In the genomic region with DNA sequence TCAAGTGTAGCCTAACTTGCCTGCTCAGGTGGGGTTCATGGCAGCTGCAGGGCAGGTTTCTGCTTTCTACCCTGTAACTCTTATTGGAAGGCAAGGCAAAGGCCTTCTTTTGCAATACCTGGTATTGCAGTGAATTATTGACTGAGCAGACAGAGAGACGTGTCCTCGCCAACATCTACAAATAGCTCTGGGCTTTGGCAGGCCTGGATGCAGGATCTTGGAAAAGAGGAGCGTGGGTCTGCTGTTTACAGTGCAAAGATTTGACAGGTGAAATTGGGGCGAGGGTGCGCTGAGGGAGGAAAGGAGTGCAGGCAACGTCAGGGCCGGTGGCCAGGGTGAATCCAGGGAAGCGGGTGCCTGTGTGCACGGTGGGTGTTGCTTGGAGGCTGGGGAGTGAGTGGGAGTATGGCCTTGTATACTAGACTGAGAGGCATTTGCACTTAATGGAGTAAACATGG, we compare ENCODE assay signal across 1 cellular context.
A peak's percentile ranks its signal among the peaks of the same experiment; 100 is the strongest.
TF ChIP-seq lines count a peak whose summit lies in the region.

No MANE protein-coding gene starts in this region.

TF ChIP-seq in HepG2, 621 proteins besides CTCF, POLR2A, EP300 and RAD21 (continued from another document and continues in another):
- TF ChIP-seq, protein P1, sequence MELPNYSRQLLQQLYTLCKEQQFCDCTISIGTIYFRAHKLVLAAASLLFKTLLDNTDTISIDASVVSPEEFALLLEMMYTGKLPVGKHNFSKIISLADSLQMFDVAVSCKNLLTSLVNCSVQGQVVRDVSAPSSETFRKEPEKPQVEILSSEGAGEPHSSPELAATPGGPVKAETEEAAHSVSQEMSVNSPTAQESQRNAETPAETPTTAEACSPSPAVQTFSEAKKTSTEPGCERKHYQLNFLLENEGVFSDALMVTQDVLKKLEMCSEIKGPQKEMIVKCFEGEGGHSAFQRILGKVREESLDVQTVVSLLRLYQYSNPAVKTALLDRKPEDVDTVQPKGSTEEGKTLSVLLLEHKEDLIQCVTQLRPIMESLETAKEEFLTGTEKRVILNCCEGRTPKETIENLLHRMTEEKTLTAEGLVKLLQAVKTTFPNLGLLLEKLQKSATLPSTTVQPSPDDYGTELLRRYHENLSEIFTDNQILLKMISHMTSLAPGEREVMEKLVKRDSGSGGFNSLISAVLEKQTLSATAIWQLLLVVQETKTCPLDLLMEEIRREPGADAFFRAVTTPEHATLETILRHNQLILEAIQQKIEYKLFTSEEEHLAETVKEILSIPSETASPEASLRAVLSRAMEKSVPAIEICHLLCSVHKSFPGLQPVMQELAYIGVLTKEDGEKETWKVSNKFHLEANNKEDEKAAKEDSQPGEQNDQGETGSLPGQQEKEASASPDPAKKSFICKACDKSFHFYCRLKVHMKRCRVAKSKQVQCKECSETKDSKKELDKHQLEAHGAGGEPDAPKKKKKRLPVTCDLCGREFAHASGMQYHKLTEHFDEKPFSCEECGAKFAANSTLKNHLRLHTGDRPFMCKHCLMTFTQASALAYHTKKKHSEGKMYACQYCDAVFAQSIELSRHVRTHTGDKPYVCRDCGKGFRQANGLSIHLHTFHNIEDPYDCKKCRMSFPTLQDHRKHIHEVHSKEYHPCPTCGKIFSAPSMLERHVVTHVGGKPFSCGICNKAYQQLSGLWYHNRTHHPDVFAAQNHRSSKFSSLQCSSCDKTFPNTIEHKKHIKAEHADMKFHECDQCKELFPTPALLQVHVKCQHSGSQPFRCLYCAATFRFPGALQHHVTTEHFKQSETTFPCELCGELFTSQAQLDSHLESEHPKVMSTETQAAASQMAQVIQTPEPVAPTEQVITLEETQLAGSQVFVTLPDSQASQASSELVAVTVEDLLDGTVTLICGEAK (IDR thresholded peaks at IDR 0.05): no peak
- TF ChIP-seq, protein P1 (CRISPR knock-in tag; IDR thresholded peaks at IDR 0.05): peak; percentile 43; the same call in 1 of the 2 replicates
- peak; percentile 90; the same call in 1 of the 2 replicates for TF ChIP-seq MEIS1 (CRISPR knock-in tag; IDR thresholded peaks at IDR 0.05; ENCODE audit: borderline replicate concordance)
- TF ChIP-seq SOX5 (CRISPR knock-in tag; IDR thresholded peaks at IDR 0.05; ENCODE audit: borderline replicate concordance): peak; percentile 86
- TF ChIP-seq, protein P2, sequence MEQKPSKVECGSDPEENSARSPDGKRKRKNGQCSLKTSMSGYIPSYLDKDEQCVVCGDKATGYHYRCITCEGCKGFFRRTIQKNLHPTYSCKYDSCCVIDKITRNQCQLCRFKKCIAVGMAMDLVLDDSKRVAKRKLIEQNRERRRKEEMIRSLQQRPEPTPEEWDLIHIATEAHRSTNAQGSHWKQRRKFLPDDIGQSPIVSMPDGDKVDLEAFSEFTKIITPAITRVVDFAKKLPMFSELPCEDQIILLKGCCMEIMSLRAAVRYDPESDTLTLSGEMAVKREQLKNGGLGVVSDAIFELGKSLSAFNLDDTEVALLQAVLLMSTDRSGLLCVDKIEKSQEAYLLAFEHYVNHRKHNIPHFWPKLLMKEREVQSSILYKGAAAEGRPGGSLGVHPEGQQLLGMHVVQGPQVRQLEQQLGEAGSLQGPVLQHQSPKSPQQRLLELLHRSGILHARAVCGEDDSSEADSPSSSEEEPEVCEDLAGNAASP (CRISPR knock-in tag; IDR thresholded peaks at IDR 0.05; ENCODE audit: borderline replicate concordance): peak; percentile 45; the same call in 1 of the 2 replicates
- no peak for TF ChIP-seq LCORL (IDR thresholded peaks at IDR 0.05)
- TF ChIP-seq LCORL (CRISPR knock-in tag; IDR thresholded peaks at IDR 0.05): peak; percentile 96
- no peak for TF ChIP-seq RFX1 (IDR thresholded peaks at IDR 0.05)
- TF ChIP-seq ZBTB38 (CRISPR knock-in tag; IDR thresholded peaks at IDR 0.05): peak; percentile 82
- TF ChIP-seq FOXK1 (CRISPR knock-in tag; IDR thresholded peaks at IDR 0.05; ENCODE audit: borderline replicate concordance, low read depth): peak; percentile 36; the same call in 1 of the 2 replicates
- 0 out of 2 replicates have a peak, but pooled peaks have one; percentile 33 for TF ChIP-seq TSC22D2 (CRISPR knock-in tag; IDR thresholded peaks at IDR 0.05; ENCODE audit: borderline replicate concordance)
- 0 out of 2 replicates have a peak, but pooled peaks have one; percentile 48 for TF ChIP-seq RFXAP (CRISPR knock-in tag; IDR thresholded peaks at IDR 0.05; ENCODE audit: borderline replicate concordance)
- TF ChIP-seq PLRG1 (conservative IDR thresholded peaks at IDR 0.05): no peak
- TF ChIP-seq NFRKB (IDR thresholded peaks at IDR 0.05): no peak
- peak; percentile 89 for TF ChIP-seq TEAD3 (CRISPR knock-in tag; optimal IDR thresholded peaks at IDR 0.05; ENCODE audit: borderline replicate concordance)
- no peak for TF ChIP-seq MATR3 (CRISPR knock-in tag; IDR thresholded peaks at IDR 0.05)
- TF ChIP-seq ZBTB8A (CRISPR knock-in tag; IDR thresholded peaks at IDR 0.05; ENCODE audit: borderline replicate concordance, low read depth): no peak
- no peak; the same call in 1 of the 2 replicates for TF ChIP-seq ZNF629 (CRISPR knock-in tag; conservative IDR thresholded peaks at IDR 0.05)
- TF ChIP-seq SP2 (CRISPR knock-in tag; IDR thresholded peaks at IDR 0.05): no peak
- no peak for TF ChIP-seq MAZ (IDR thresholded peaks at IDR 0.05; ENCODE audit: borderline replicate concordance, low read depth, low read length)
- TF ChIP-seq MAZ (CRISPR knock-in tag; IDR thresholded peaks at IDR 0.05; ENCODE audit: low read depth): no peak; the same call in 1 of the 2 replicates
- TF ChIP-seq TCF7L2 (IDR thresholded peaks at IDR 0.05; ENCODE audit: low read depth, low read length): no peak
- peak; percentile 60; the same call in 1 of the 2 replicates for TF ChIP-seq ARNTL (CRISPR knock-in tag; IDR thresholded peaks at IDR 0.05)
- no peak for TF ChIP-seq ZNF160 (CRISPR knock-in tag; IDR thresholded peaks at IDR 0.05)
- 0 out of 2 replicates have a peak, but pooled peaks have one; percentile 51 for TF ChIP-seq NFKBIZ (CRISPR knock-in tag; IDR thresholded peaks at IDR 0.05)
- TF ChIP-seq KLF16 (CRISPR knock-in tag; IDR thresholded peaks at IDR 0.05): peak in 1 of 2 experiments; percentile 79; a peak in 2 of 4 replicates
- TF ChIP-seq SOX13 (IDR thresholded peaks at IDR 0.05): 0 out of 2 replicates have a peak, but pooled peaks have one; percentile 61
- TF ChIP-seq SOX13 (CRISPR knock-in tag; conservative IDR thresholded peaks at IDR 0.05 in 1 of 2, IDR thresholded peaks at IDR 0.05 in 1 of 2): peak in 1 of 2 experiments; percentile 63; a peak in 1 of 4 replicates
- TF ChIP-seq ZNF121 (CRISPR knock-in tag; IDR thresholded peaks at IDR 0.05): 0 out of 2 replicates have a peak, but pooled peaks have one; percentile 39
- peak; percentile 41; the same call in 1 of the 2 replicates for TF ChIP-seq TFE3 (CRISPR knock-in tag; IDR thresholded peaks at IDR 0.05)
- TF ChIP-seq, protein P3, sequence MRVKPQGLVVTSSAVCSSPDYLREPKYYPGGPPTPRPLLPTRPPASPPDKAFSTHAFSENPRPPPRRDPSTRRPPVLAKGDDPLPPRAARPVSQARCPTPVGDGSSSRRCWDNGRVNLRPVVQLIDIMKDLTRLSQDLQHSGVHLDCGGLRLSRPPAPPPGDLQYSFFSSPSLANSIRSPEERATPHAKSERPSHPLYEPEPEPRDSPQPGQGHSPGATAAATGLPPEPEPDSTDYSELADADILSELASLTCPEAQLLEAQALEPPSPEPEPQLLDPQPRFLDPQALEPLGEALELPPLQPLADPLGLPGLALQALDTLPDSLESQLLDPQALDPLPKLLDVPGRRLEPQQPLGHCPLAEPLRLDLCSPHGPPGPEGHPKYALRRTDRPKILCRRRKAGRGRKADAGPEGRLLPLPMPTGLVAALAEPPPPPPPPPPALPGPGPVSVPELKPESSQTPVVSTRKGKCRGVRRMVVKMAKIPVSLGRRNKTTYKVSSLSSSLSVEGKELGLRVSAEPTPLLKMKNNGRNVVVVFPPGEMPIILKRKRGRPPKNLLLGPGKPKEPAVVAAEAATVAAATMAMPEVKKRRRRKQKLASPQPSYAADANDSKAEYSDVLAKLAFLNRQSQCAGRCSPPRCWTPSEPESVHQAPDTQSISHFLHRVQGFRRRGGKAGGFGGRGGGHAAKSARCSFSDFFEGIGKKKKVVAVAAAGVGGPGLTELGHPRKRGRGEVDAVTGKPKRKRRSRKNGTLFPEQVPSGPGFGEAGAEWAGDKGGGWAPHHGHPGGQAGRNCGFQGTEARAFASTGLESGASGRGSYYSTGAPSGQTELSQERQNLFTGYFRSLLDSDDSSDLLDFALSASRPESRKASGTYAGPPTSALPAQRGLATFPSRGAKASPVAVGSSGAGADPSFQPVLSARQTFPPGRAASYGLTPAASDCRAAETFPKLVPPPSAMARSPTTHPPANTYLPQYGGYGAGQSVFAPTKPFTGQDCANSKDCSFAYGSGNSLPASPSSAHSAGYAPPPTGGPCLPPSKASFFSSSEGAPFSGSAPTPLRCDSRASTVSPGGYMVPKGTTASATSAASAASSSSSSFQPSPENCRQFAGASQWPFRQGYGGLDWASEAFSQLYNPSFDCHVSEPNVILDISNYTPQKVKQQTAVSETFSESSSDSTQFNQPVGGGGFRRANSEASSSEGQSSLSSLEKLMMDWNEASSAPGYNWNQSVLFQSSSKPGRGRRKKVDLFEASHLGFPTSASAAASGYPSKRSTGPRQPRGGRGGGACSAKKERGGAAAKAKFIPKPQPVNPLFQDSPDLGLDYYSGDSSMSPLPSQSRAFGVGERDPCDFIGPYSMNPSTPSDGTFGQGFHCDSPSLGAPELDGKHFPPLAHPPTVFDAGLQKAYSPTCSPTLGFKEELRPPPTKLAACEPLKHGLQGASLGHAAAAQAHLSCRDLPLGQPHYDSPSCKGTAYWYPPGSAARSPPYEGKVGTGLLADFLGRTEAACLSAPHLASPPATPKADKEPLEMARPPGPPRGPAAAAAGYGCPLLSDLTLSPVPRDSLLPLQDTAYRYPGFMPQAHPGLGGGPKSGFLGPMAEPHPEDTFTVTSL (CRISPR knock-in tag; IDR thresholded peaks at IDR 0.05; ENCODE audit: borderline replicate concordance): peak; percentile 91
- peak; percentile 79 for TF ChIP-seq SPEN (CRISPR knock-in tag; IDR thresholded peaks at IDR 0.05; ENCODE audit: low read depth)
- no peak for TF ChIP-seq FOXP1 (IDR thresholded peaks at IDR 0.05)
- peak; percentile 87 for TF ChIP-seq FOXP1 (CRISPR knock-in tag; IDR thresholded peaks at IDR 0.05)
- peak; percentile 74; the same call in 1 of the 2 replicates for TF ChIP-seq ZNF670 (CRISPR knock-in tag; IDR thresholded peaks at IDR 0.05; ENCODE audit: borderline replicate concordance)
- no peak for TF ChIP-seq SALL2 (CRISPR knock-in tag; IDR thresholded peaks at IDR 0.05)
- TF ChIP-seq IRF1 (CRISPR knock-in tag; IDR thresholded peaks at IDR 0.05; ENCODE audit: low read depth): no peak
- no peak for TF ChIP-seq ZFP36L2 (CRISPR knock-in tag; IDR thresholded peaks at IDR 0.05)
- TF ChIP-seq, protein P4, sequence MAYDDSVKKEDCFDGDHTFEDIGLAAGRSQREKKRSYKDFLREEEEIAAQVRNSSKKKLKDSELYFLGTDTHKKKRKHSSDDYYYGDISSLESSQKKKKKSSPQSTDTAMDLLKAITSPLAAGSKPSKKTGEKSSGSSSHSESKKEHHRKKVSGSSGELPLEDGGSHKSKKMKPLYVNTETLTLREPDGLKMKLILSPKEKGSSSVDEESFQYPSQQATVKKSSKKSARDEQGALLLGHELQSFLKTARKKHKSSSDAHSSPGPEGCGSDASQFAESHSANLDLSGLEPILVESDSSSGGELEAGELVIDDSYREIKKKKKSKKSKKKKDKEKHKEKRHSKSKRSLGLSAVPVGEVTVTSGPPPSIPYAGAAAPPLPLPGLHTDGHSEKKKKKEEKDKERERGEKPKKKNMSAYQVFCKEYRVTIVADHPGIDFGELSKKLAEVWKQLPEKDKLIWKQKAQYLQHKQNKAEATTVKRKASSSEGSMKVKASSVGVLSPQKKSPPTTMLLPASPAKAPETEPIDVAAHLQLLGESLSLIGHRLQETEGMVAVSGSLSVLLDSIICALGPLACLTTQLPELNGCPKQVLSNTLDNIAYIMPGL (CRISPR knock-in tag; IDR thresholded peaks at IDR 0.05; ENCODE audit: borderline replicate concordance in 1 of 2, low read depth in 1 of 2): 0 out of 4 replicates have a peak, but pooled peaks of 1 of the 2 experiments have one; percentile 38
- TF ChIP-seq ZNF350 (CRISPR knock-in tag; IDR thresholded peaks at IDR 0.05; ENCODE audit: borderline replicate concordance, low read depth): peak; percentile 55; the same call in 1 of the 2 replicates
- no peak for TF ChIP-seq ZNF33B (CRISPR knock-in tag; IDR thresholded peaks at IDR 0.05)
